Comparison of ENCODE assay signal across 12 cellular contexts in genomic region chr16:83727018-83727417, GRCh38.
DNase-seq lines count a peak whose midpoint lies in the region; ATAC-seq, FAIRE-seq and TF ChIP-seq lines count a peak whose summit lies in the region.
"Had no signal": no experiment of that assay in that cellular context is flagged by ENCODE, and none has a peak within 500 bp of the region (broad histone marks: within the 10 kb centered on the region; RNA-seq: fewer than 3 reads in every experiment).

No MANE protein-coding gene starts in this region.

- ATAC-seq in stimulated activated naive CD8-positive, alpha-beta T cell treated with anti-CD3 and anti-CD28 coated beads, Interleukin-15, amount 100 ng/mL, for 72 hours = peak; percentile 74
- no peak for ATAC-seq in stimulated activated naive CD8-positive, alpha-beta T cell treated with anti-CD3 and anti-CD28 coated beads, Interleukin-15, Interleukin-2, amounts not matched to agents 100 U/mL and 50 U/mL, for 24 hours
- no peak for ATAC-seq in HG02610 (IDR thresholded peaks at IDR 0.05; ENCODE audit: unreplicated experiment)

- intact Hi-C loops in activated T-helper 1 cell treated with anti-CD3 and anti-CD28 coated beads, Interleukin-12 subunit alpha, Interleukin-12 subunit beta, Interleukin-2, Interleukin-4 antibody, amounts not matched to agents 30 ng/mL and 10 ng/mL and 1 ng/mL, durations not matched to agents 14 hours and 24 hours and 36 hours (cut with micrococcal nuclease) = no loop called here

- peaks cover 4 to 16% of the 10 kb centered on the region in 2 donors for H3K9me3 Mint-ChIP-seq in stimulated activated naive CD8-positive, alpha-beta T cell treated with anti-CD3 and anti-CD28 coated beads, Interleukin-15, amount 100 ng/mL, for 72 hours
- H3K9me3 Mint-ChIP-seq in activated T-helper 1 cell treated with anti-CD3 and anti-CD28 coated beads, Interleukin-12 subunit alpha, Interleukin-12 subunit beta, Interleukin-2, Interleukin-4 antibody, amounts not matched to agents 30 ng/mL and 10 ng/mL and 1 ng/mL, durations not matched to agents 14 hours and 24 hours and 36 hours = peaks cover 12% of the 10 kb centered on the region

- H3K27ac Mint-ChIP-seq in stimulated activated naive CD8-positive, alpha-beta T cell treated with anti-CD3 and anti-CD28 coated beads, Interleukin-15, amount 100 ng/mL, for 72 hours = no peak overlapping the region
- no peak overlapping the region for H3K27ac Mint-ChIP-seq in activated T-helper 1 cell treated with anti-CD3 and anti-CD28 coated beads, Interleukin-12 subunit alpha, Interleukin-12 subunit beta, Interleukin-2, Interleukin-4 antibody, amounts not matched to agents 30 ng/mL and 10 ng/mL and 1 ng/mL, durations not matched to agents 14 hours and 24 hours and 36 hours
- H3K27ac Mint-ChIP-seq: activated naive CD8-positive, alpha-beta T cell had no signal

- no peaks in the 10 kb centered on the region for H3K36me3 Mint-ChIP-seq in activated T-helper 1 cell treated with anti-CD3 and anti-CD28 coated beads, Interleukin-12 subunit alpha, Interleukin-12 subunit beta, Interleukin-2, Interleukin-4 antibody, amounts not matched to agents 30 ng/mL and 10 ng/mL and 1 ng/mL, durations not matched to agents 14 hours and 24 hours and 36 hours (ENCODE audit: low read depth)
- H3K36me3 Mint-ChIP-seq: activated naive CD8-positive, alpha-beta T cell had no signal

- peak; percentile 76 for FAIRE-seq in RCC 7860 (lab: Jason Lieb, UNC)
- FAIRE-seq: GM12892, pancreas had no signal

- H3K4me3 ChIP-seq in fibroblast of mammary gland (ENCODE audit: control insufficient read depth, low read depth, low read length) = no peak overlapping the region
- H3K4me3 ChIP-seq: pancreas had no signal

- no peak for TF ChIP-seq CTCF in fibroblast of mammary gland (conservative IDR thresholded peaks at IDR 0.05; ENCODE audit: control insufficient read depth, insufficient read depth, low read depth, low read length)
- TF ChIP-seq CTCF in GM10266 (IDR thresholded peaks at IDR 0.05; ENCODE audit: control insufficient read depth, insufficient read depth, low read depth, missing control alignments) = no peak

- H3K4me1 Mint-ChIP-seq in stimulated activated naive CD8-positive, alpha-beta T cell treated with anti-CD3 and anti-CD28 coated beads, Interleukin-15, amount 100 ng/mL, for 72 hours = peaks cover 9% of the 10 kb centered on the region
- peaks cover 5% of the 10 kb centered on the region for H3K4me1 Mint-ChIP-seq in activated T-helper 1 cell treated with anti-CD3 and anti-CD28 coated beads, Interleukin-12 subunit alpha, Interleukin-12 subunit beta, Interleukin-2, Interleukin-4 antibody, amounts not matched to agents 30 ng/mL and 10 ng/mL and 1 ng/mL, durations not matched to agents 14 hours and 24 hours and 36 hours (ENCODE audit: low read depth)

- H3K4me3 Mint-ChIP-seq in stimulated activated naive CD8-positive, alpha-beta T cell treated with anti-CD3 and anti-CD28 coated beads, Interleukin-15, amount 100 ng/mL, for 72 hours = no peak overlapping the region
- no peak overlapping the region for H3K4me3 Mint-ChIP-seq in activated T-helper 1 cell treated with anti-CD3 and anti-CD28 coated beads, Interleukin-12 subunit alpha, Interleukin-12 subunit beta, Interleukin-2, Interleukin-4 antibody, amounts not matched to agents 30 ng/mL and 10 ng/mL and 1 ng/mL, durations not matched to agents 14 hours and 24 hours and 36 hours
- H3K4me3 Mint-ChIP-seq: activated naive CD8-positive, alpha-beta T cell had no signal

- H3K27me3 Mint-ChIP-seq in stimulated activated naive CD8-positive, alpha-beta T cell treated with anti-CD3 and anti-CD28 coated beads, Interleukin-15, amount 100 ng/mL, for 72 hours = no peaks in the 10 kb centered on the region
- no peaks in the 10 kb centered on the region for H3K27me3 Mint-ChIP-seq in activated T-helper 1 cell treated with anti-CD3 and anti-CD28 coated beads, Interleukin-12 subunit alpha, Interleukin-12 subunit beta, Interleukin-2, Interleukin-4 antibody, amounts not matched to agents 30 ng/mL and 10 ng/mL and 1 ng/mL, durations not matched to agents 14 hours and 24 hours and 36 hours (ENCODE audit: insufficient read depth)

- DNase-seq in stimulated activated naive CD8-positive, alpha-beta T cell treated with anti-CD3 and anti-CD28 coated beads, Interleukin-15, amount 100 ng/mL, for 72 hours = no peak
- no peak for DNase-seq in stimulated activated naive CD8-positive, alpha-beta T cell treated with anti-CD3 and anti-CD28 coated beads, Interleukin-15, Interleukin-2, amounts not matched to agents 100 U/mL and 50 U/mL, for 24 hours
- DNase-seq in RCC 7860 (ENCODE audit: low spot score) = peak; percentile 79
- peak; percentile 12 for DNase-seq in fibroblast of mammary gland (ENCODE audit: low read depth)
- no peak for DNase-seq in GM10266 (ENCODE audit: extremely low spot score)
- DNase-seq in HT-29 (ENCODE audit: low spot score) = no peak
- no peak for DNase-seq in activated T-helper 1 cell treated with anti-CD3 and anti-CD28 coated beads, Interleukin-12 subunit alpha, Interleukin-12 subunit beta, Interleukin-2, Interleukin-4 antibody, amounts not matched to agents 30 ng/mL and 10 ng/mL and 1 ng/mL, durations not matched to agents 14 hours and 24 hours and 36 hours (ENCODE audit: low spot score)
- DNase-seq: DMS79, pancreas had no signal

Comparison
In these comparisons a context has a peak if more than half of its experiments do, and no peak if none do; other contexts are left out.
1. DNase-seq: peak in RCC 7860 (single experiment) and fibroblast of mammary gland (single experiment); none in stimulated activated naive CD8-positive, alpha-beta T cell treated with anti-CD3 and anti-CD28 coated beads, Interleukin-15, amount 100 ng/mL, for 72 hours (0 of 2), stimulated activated naive CD8-positive, alpha-beta T cell treated with anti-CD3 and anti-CD28 coated beads, Interleukin-15, Interleukin-2, amounts not matched to agents 100 U/mL and 50 U/mL, for 24 hours (single experiment), GM10266 (single experiment), HT-29 (single experiment) and activated T-helper 1 cell treated with anti-CD3 and anti-CD28 coated beads, Interleukin-12 subunit alpha, Interleukin-12 subunit beta, Interleukin-2, Interleukin-4 antibody, amounts not matched to agents 30 ng/mL and 10 ng/mL and 1 ng/mL, durations not matched to agents 14 hours and 24 hours and 36 hours (single experiment).